Comparison of ENCODE assay signal across 8 cellular contexts in the genomic region with DNA sequence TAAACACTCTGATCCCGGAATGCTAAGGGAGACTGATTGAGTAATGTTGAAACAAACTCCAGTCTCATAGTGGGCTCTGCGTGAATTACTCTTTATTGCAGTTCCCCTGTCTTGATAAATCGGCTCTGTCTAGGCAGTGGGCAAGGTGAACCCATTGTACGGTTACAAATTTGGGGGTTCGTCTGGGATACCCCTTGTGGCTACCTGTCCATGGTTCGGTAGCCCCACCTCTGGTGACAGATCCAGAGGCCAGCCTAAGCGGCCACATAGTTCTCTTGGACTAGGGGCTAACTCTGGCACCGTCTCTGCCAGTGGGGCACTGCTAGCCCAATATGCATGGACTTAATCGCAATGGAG. TPM values are rescaled to one million over a fixed set of nuclear protein-coding genes. Genes with fewer than 3 reads are reported as not detected.
DNase-seq lines count a peak whose midpoint lies in the region; ATAC-seq, FAIRE-seq and TF ChIP-seq lines count a peak whose summit lies in the region.

No MANE protein-coding gene starts in this region.

- H3K27me3 ChIP-seq in suprapubic skin = no peaks in the 10 kb centered on the region
- no peaks in the 10 kb centered on the region for H3K27me3 ChIP-seq in tibial nerve

- FAIRE-seq in kidney (lab: Jason Lieb, UNC) = no peak

- no peaks in the 10 kb centered on the region for H3K27me3 Mint-ChIP-seq in activated T-cell treated with anti-CD3 and anti-CD28 coated beads, Interleukin-2, amount 50 U/mL, for 72 hours (ENCODE audit: low read depth)
- no peaks in the 10 kb centered on the region for H3K27me3 Mint-ChIP-seq in activated T-helper 2 cell treated with anti-CD3 and anti-CD28 coated beads, Interferon-gamma antibody, Interleukin-2, Interleukin-4, amounts not matched to agents 10 μg/mL and 5 μg/mL and 100 μg/mL, durations not matched to agents 14 hours and 24 hours and 36 hours (ENCODE audit: low read depth)

- H3K36me3 ChIP-seq in kidney (ENCODE audit: control insufficient read depth in 1 of 2, insufficient read depth in 2 of 2, low read length in 2 of 2) = no peaks in the 10 kb centered on the region
- H3K36me3 ChIP-seq in suprapubic skin = no peaks in the 10 kb centered on the region
- H3K36me3 ChIP-seq in tibial nerve = no peaks in the 10 kb centered on the region

- TF ChIP-seq CTCF in kidney (IDR thresholded peaks at IDR 0.05; ENCODE audit: borderline replicate concordance, extremely low read depth, insufficient read depth) (no peak), suprapubic skin (IDR thresholded peaks at IDR 0.05) (no peak), tibial nerve (IDR thresholded peaks at IDR 0.05) (no peak)

- H3K27ac Mint-ChIP-seq in activated T-cell treated with anti-CD3 and anti-CD28 coated beads, Interleukin-2, amount 50 U/mL, for 72 hours = peak overlapping the region; percentile 54
- peak overlapping the region; percentile 87 for H3K27ac Mint-ChIP-seq in activated T-helper 2 cell treated with anti-CD3 and anti-CD28 coated beads, Interferon-gamma antibody, Interleukin-2, Interleukin-4, amounts not matched to agents 10 μg/mL and 5 μg/mL and 100 μg/mL, durations not matched to agents 14 hours and 24 hours and 36 hours

- 86% methylated on average over 9 of the region's 9 CpGs for WGBS in suprapubic skin
- 80 to 86% methylated on average over 9 of the region's 9 CpGs for WGBS in tibial nerve, 2 donors

- no peak for DNase-seq in activated T-cell treated with anti-CD3 and anti-CD28 coated beads, Interleukin-2, amount 50 U/mL, for 72 hours
- no peak for DNase-seq in activated T-cell treated with anti-CD3 and anti-CD28 coated beads, Interleukin-2, amount 50 U/mL, for 48 hours
- no peak for DNase-seq in activated T-helper 2 cell treated with anti-CD3 and anti-CD28 coated beads, Interferon-gamma antibody, Interleukin-2, Interleukin-4, amounts not matched to agents 10 μg/mL and 5 μg/mL and 100 μg/mL, durations not matched to agents 14 hours and 24 hours and 36 hours (ENCODE audit: low spot score)
- DNase-seq in kidney (no peak), suprapubic skin (ENCODE audit: low spot score in 2 of 2) (no peak), hepatic stellate cell (ENCODE audit: low spot score) (no peak), tibial nerve (ENCODE audit: low spot score in 2 of 2) (no peak), dedifferentiated amniotic fluid mesenchymal stem cell (ENCODE audit: extremely low spot score) (no peak)

- peak overlapping the region; percentile 94 to 96 for H3K4me3 Mint-ChIP-seq in activated T-cell treated with anti-CD3 and anti-CD28 coated beads, Interleukin-2, amount 50 U/mL, for 72 hours
- H3K4me3 Mint-ChIP-seq in activated T-helper 2 cell treated with anti-CD3 and anti-CD28 coated beads, Interferon-gamma antibody, Interleukin-2, Interleukin-4, amounts not matched to agents 10 μg/mL and 5 μg/mL and 100 μg/mL, durations not matched to agents 14 hours and 24 hours and 36 hours (ENCODE audit: low read depth) = peak overlapping the region; percentile 97

- H3K9me3 Mint-ChIP-seq in activated T-cell treated with anti-CD3 and anti-CD28 coated beads, Interleukin-2, amount 50 U/mL, for 72 hours = no peaks in the 10 kb centered on the region
- H3K9me3 Mint-ChIP-seq in activated T-helper 2 cell treated with anti-CD3 and anti-CD28 coated beads, Interferon-gamma antibody, Interleukin-2, Interleukin-4, amounts not matched to agents 10 μg/mL and 5 μg/mL and 100 μg/mL, durations not matched to agents 14 hours and 24 hours and 36 hours = no peaks in the 10 kb centered on the region

- no peak overlapping the region for H3K27ac ChIP-seq in kidney (ENCODE audit: low read depth in 2 of 2, low read length in 2 of 2)
- H3K27ac ChIP-seq in suprapubic skin = no peak overlapping the region
- H3K27ac ChIP-seq in tibial nerve = peak overlapping the region in 2 of 4 donors; percentile 89 to 94

- H3K9me3 ChIP-seq in kidney (ENCODE audit: control insufficient read depth in 1 of 2, low read length in 2 of 2) (no peaks in the 10 kb centered on the region), suprapubic skin (no peaks in the 10 kb centered on the region), tibial nerve (no peaks in the 10 kb centered on the region)

- no peak for TF ChIP-seq EP300 in suprapubic skin (IDR thresholded peaks at IDR 0.05)
- no peak for TF ChIP-seq EP300 in tibial nerve (IDR thresholded peaks at IDR 0.05)

- H3K4me1 ChIP-seq in kidney (ENCODE audit: control insufficient read depth in 1 of 2, insufficient read depth in 1 of 2, low read depth in 1 of 2, low read length in 2 of 2) (peaks cover 14 to 20% of the 10 kb centered on the region in 2 donors), suprapubic skin (peaks cover 44% of the 10 kb centered on the region), tibial nerve (peaks cover 0 to 39% (median 30%) of the 10 kb centered on the region in 4 donors)

- intact Hi-C loops in activated T-helper 2 cell treated with anti-CD3 and anti-CD28 coated beads, Interferon-gamma antibody, Interleukin-2, Interleukin-4, amounts not matched to agents 10 μg/mL and 5 μg/mL and 100 μg/mL, durations not matched to agents 14 hours and 24 hours and 36 hours (cut with micrococcal nuclease) = loop anchor here (2.0 to 10.0 kb wide), 2 partner anchors 15 to 115 kb away; a partner anchor contains a TSS
- intact Hi-C loops in kidney (cut with DNase I) = no loop called here

- peaks cover 6 to 14% of the 10 kb centered on the region in 2 donors for H3K36me3 Mint-ChIP-seq in activated T-cell treated with anti-CD3 and anti-CD28 coated beads, Interleukin-2, amount 50 U/mL, for 72 hours (ENCODE audit: insufficient read depth in 2 of 2)
- peaks cover 29% of the 10 kb centered on the region for H3K36me3 Mint-ChIP-seq in activated T-helper 2 cell treated with anti-CD3 and anti-CD28 coated beads, Interferon-gamma antibody, Interleukin-2, Interleukin-4, amounts not matched to agents 10 μg/mL and 5 μg/mL and 100 μg/mL, durations not matched to agents 14 hours and 24 hours and 36 hours (ENCODE audit: low read depth)

- peak overlapping the region; percentile 70 to 95 for H3K4me3 ChIP-seq in kidney (ENCODE audit: low read length in 2 of 2)
- peak overlapping the region; percentile 98 for H3K4me3 ChIP-seq in suprapubic skin
- peak overlapping the region in 2 of 4 donors; percentile 77 to 85 for H3K4me3 ChIP-seq in tibial nerve

- TF ChIP-seq POLR2A in suprapubic skin (IDR thresholded peaks at IDR 0.05) (no peak), tibial nerve (IDR thresholded peaks at IDR 0.05) (no peak)

- peaks cover 42% of the 10 kb centered on the region for H3K4me1 Mint-ChIP-seq in activated T-cell treated with anti-CD3 and anti-CD28 coated beads, Interleukin-2, amount 50 U/mL, for 72 hours (ENCODE audit: low read depth)
- peaks cover 37% of the 10 kb centered on the region for H3K4me1 Mint-ChIP-seq in activated T-helper 2 cell treated with anti-CD3 and anti-CD28 coated beads, Interferon-gamma antibody, Interleukin-2, Interleukin-4, amounts not matched to agents 10 μg/mL and 5 μg/mL and 100 μg/mL, durations not matched to agents 14 hours and 24 hours and 36 hours (ENCODE audit: low read depth)

- H3K9ac ChIP-seq in kidney (ENCODE audit: low read length in 2 of 2) = peak overlapping the region in 1 of 2 donors; percentile 94

- no peak for ATAC-seq in activated T-cell treated with anti-CD3 and anti-CD28 coated beads, Interleukin-2, amount 50 U/mL, for 72 hours (replicated peaks in 1 of 2)

RNA-seq across cellular contexts. Expression of a gene that starts 1.1 kb away (rescaled TPM):
- total RNA-seq in activated T-cell treated with anti-CD3 and anti-CD28 coated beads, Interleukin-2, amount 50 U/mL, for 72 hours = 100 to 1,000 TPM; 202 to 225 TPM
- 201 and 206 TPM in 2 replicates for total RNA-seq in activated T-helper 2 cell treated with anti-CD3 and anti-CD28 coated beads, Interferon-gamma antibody, Interleukin-2, Interleukin-4, amounts not matched to agents 10 μg/mL and 5 μg/mL and 100 μg/mL, durations not matched to agents 14 hours and 24 hours and 36 hours
- 112 TPM for total RNA-seq in kidney
- 96.6 TPM for polyA plus RNA-seq in kidney (ENCODE audit: insufficient read depth, low read depth, low replicate concordance)
- 10 to 100 TPM; 69.4 to 92.4 (median 76.8) TPM for total RNA-seq in suprapubic skin
- total RNA-seq in tibial nerve = 100 to 1,000 TPM in 1 of 4 donors, 10 to 100 TPM in 3; 77.3 to 111 (median 85.0) TPM

RNA-seq across cellular contexts. Expression of a gene that starts 56.1 kb away (rescaled TPM):
- 10 to 100 TPM; 23.2 to 29.3 TPM for total RNA-seq in activated T-cell treated with anti-CD3 and anti-CD28 coated beads, Interleukin-2, amount 50 U/mL, for 72 hours
- 29.0 and 30.4 TPM in 2 replicates for total RNA-seq in activated T-helper 2 cell treated with anti-CD3 and anti-CD28 coated beads, Interferon-gamma antibody, Interleukin-2, Interleukin-4, amounts not matched to agents 10 μg/mL and 5 μg/mL and 100 μg/mL, durations not matched to agents 14 hours and 24 hours and 36 hours
- total RNA-seq in kidney = 72.3 TPM
- 37.4 TPM for polyA plus RNA-seq in kidney (ENCODE audit: insufficient read depth, low read depth, low replicate concordance)
- total RNA-seq in suprapubic skin = 10 to 100 TPM; 39.3 to 66.5 (median 53.9) TPM
- 10 to 100 TPM; 27.1 to 35.4 (median 30.7) TPM for total RNA-seq in tibial nerve

RNA-seq across cellular contexts. Expression of a gene that starts 56.3 kb away (rescaled TPM):
- total RNA-seq in activated T-cell treated with anti-CD3 and anti-CD28 coated beads, Interleukin-2, amount 50 U/mL, for 72 hours = 10 to 100 TPM; 70.8 to 72.6 TPM
- 93.9 and 94.7 TPM in 2 replicates for total RNA-seq in activated T-helper 2 cell treated with anti-CD3 and anti-CD28 coated beads, Interferon-gamma antibody, Interleukin-2, Interleukin-4, amounts not matched to agents 10 μg/mL and 5 μg/mL and 100 μg/mL, durations not matched to agents 14 hours and 24 hours and 36 hours
- total RNA-seq in kidney (63.0 TPM), suprapubic skin (100 to 1,000 TPM; 107 to 143 (median 110) TPM), tibial nerve (100 to 1,000 TPM; 132 to 172 (median 151) TPM)
- polyA plus RNA-seq in kidney (ENCODE audit: insufficient read depth, low read depth, low replicate concordance) = 48.2 TPM
